ENCODE assay signal across 1 cellular context in the genomic region with DNA sequence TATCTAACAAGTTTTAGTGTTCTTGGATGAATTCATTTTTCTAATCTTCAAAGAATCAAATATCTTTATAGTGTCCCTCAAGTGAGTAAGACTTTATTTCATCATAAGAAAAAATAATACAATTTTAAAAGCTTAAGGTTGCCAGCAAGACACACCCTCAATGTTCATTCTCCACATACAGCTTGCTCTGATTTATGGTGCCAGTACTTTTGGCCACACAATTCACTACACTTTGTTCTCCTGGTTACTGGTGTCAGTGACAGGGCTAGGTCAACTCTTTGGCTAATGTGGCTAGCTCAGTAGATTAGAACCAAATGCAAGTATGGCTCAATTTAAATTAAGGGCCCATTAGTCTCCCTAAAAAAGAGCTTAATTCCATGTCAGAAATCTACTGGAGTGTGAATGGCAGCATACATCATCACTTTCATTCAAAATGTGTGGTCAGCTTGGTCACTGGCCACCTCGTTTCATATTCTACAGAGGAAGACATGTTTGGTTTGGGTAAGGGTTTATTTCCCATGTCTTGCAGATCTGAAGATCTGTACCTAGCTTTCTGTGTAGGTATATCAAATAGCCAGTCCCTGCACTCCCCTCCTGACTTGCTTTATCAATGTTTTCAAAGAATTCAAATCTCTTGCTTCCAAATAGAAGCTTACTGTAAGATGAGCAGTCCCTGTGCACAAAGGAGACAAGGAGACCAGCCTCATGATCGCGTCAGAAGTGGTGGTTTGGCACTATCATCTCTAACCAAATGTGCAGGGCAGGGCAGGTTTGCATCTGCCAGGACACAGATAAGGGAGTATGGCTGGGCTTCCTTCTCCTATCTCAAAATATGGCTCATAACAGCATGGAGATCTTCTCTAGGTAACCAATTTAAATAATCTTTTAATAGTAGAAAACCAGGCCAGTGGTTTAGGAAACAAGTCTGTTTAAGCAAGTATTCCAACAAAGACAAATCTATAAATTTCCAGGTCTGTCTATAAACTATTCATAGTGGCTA.
A peak's percentile ranks its signal among the peaks of the same experiment; 100 is the strongest.
TF ChIP-seq lines count a peak whose summit lies in the region.

No MANE protein-coding gene starts in this region.

TF ChIP-seq in K562, 482 proteins besides CTCF, POLR2A, EP300 and RAD21 (continued from another document and continues in another):
- TF ChIP-seq NELFE (IDR thresholded peaks at IDR 0.05; ENCODE audit: insufficient read depth, insufficient read length) = no peak
- peak; percentile 96 for TF ChIP-seq CREM (IDR thresholded peaks at IDR 0.05; ENCODE audit: low read depth)
- TF ChIP-seq, protein P1, sequence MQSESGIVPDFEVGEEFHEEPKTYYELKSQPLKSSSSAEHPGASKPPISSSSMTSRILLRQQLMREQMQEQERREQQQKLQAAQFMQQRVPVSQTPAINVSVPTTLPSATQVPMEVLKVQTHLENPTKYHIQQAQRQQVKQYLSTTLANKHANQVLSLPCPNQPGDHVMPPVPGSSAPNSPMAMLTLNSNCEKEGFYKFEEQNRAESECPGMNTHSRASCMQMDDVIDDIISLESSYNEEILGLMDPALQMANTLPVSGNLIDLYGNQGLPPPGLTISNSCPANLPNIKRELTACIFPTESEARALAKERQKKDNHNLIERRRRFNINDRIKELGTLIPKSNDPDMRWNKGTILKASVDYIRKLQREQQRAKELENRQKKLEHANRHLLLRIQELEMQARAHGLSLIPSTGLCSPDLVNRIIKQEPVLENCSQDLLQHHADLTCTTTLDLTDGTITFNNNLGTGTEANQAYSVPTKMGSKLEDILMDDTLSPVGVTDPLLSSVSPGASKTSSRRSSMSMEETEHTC (IDR thresholded peaks at IDR 0.05) = peak; percentile 96
- TF ChIP-seq, protein P2, sequence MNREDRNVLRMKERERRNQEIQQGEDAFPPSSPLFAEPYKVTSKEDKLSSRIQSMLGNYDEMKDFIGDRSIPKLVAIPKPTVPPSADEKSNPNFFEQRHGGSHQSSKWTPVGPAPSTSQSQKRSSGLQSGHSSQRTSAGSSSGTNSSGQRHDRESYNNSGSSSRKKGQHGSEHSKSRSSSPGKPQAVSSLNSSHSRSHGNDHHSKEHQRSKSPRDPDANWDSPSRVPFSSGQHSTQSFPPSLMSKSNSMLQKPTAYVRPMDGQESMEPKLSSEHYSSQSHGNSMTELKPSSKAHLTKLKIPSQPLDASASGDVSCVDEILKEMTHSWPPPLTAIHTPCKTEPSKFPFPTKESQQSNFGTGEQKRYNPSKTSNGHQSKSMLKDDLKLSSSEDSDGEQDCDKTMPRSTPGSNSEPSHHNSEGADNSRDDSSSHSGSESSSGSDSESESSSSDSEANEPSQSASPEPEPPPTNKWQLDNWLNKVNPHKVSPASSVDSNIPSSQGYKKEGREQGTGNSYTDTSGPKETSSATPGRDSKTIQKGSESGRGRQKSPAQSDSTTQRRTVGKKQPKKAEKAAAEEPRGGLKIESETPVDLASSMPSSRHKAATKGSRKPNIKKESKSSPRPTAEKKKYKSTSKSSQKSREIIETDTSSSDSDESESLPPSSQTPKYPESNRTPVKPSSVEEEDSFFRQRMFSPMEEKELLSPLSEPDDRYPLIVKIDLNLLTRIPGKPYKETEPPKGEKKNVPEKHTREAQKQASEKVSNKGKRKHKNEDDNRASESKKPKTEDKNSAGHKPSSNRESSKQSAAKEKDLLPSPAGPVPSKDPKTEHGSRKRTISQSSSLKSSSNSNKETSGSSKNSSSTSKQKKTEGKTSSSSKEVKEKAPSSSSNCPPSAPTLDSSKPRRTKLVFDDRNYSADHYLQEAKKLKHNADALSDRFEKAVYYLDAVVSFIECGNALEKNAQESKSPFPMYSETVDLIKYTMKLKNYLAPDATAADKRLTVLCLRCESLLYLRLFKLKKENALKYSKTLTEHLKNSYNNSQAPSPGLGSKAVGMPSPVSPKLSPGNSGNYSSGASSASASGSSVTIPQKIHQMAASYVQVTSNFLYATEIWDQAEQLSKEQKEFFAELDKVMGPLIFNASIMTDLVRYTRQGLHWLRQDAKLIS (CRISPR knock-in tag; IDR thresholded peaks at IDR 0.05) = peak; percentile 30; the same call in 1 of the 2 replicates
- TF ChIP-seq ESRRA (IDR thresholded peaks at IDR 0.05; ENCODE audit: borderline replicate concordance, low read depth) = peak; percentile 52; the same call in 1 of the 2 replicates
- peak; percentile 70 for TF ChIP-seq CXXC5 (CRISPR knock-in tag; IDR thresholded peaks at IDR 0.05)
- peak; percentile 87 for TF ChIP-seq ZNF197 (CRISPR knock-in tag; IDR thresholded peaks at IDR 0.05; ENCODE audit: low read depth)
- TF ChIP-seq, protein P3, sequence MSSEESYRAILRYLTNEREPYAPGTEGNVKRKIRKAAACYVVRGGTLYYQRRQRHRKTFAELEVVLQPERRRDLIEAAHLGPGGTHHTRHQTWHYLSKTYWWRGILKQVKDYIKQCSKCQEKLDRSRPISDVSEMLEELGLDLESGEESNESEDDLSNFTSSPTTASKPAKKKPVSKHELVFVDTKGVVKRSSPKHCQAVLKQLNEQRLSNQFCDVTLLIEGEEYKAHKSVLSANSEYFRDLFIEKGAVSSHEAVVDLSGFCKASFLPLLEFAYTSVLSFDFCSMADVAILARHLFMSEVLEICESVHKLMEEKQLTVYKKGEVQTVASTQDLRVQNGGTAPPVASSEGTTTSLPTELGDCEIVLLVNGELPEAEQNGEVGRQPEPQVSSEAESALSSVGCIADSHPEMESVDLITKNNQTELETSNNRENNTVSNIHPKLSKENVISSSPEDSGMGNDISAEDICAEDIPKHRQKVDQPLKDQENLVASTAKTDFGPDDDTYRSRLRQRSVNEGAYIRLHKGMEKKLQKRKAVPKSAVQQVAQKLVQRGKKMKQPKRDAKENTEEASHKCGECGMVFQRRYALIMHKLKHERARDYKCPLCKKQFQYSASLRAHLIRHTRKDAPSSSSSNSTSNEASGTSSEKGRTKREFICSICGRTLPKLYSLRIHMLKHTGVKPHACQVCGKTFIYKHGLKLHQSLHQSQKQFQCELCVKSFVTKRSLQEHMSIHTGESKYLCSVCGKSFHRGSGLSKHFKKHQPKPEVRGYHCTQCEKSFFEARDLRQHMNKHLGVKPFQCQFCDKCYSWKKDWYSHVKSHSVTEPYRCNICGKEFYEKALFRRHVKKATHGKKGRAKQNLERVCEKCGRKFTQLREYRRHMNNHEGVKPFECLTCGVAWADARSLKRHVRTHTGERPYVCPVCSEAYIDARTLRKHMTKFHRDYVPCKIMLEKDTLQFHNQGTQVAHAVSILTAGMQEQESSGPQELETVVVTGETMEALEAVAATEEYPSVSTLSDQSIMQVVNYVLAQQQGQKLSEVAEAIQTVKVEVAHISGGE (CRISPR knock-in tag; IDR thresholded peaks at IDR 0.05) = peak in 1 of 3 experiments; percentile 87; a peak in 2 of 6 replicates
- peak; percentile 69 for TF ChIP-seq DACH1 (IDR thresholded peaks at IDR 0.05; ENCODE audit: partially characterized antibody)
- TF ChIP-seq, protein P4, sequence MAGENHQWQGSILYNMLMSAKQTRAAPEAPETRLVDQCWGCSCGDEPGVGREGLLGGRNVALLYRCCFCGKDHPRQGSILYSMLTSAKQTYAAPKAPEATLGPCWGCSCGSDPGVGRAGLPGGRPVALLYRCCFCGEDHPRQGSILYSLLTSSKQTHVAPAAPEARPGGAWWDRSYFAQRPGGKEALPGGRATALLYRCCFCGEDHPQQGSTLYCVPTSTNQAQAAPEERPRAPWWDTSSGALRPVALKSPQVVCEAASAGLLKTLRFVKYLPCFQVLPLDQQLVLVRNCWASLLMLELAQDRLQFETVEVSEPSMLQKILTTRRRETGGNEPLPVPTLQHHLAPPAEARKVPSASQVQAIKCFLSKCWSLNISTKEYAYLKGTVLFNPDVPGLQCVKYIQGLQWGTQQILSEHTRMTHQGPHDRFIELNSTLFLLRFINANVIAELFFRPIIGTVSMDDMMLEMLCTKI (IDR thresholded peaks at IDR 0.05; ENCODE audit: partially characterized antibody) = no peak
- TF ChIP-seq ATF1 (CRISPR knock-in tag; IDR thresholded peaks at IDR 0.05) = no peak
- TF ChIP-seq ATF1 (tag; IDR thresholded peaks at IDR 0.05) = peak; percentile 86
- TF ChIP-seq ELF4 (CRISPR knock-in tag; IDR thresholded peaks at IDR 0.05) = peak; percentile 85; the same call in 1 of the 2 replicates
- TF ChIP-seq FOXK2 (conservative IDR thresholded peaks at IDR 0.05 in 1 of 2, IDR thresholded peaks at IDR 0.05 in 1 of 2; ENCODE audit: low read depth in 2 of 2) = 0 out of 4 replicates have a peak, but pooled peaks of 1 of the 2 experiments have one; percentile 49
- TF ChIP-seq SUPT5H (IDR thresholded peaks at IDR 0.05) = no peak
- TF ChIP-seq, protein P5, sequence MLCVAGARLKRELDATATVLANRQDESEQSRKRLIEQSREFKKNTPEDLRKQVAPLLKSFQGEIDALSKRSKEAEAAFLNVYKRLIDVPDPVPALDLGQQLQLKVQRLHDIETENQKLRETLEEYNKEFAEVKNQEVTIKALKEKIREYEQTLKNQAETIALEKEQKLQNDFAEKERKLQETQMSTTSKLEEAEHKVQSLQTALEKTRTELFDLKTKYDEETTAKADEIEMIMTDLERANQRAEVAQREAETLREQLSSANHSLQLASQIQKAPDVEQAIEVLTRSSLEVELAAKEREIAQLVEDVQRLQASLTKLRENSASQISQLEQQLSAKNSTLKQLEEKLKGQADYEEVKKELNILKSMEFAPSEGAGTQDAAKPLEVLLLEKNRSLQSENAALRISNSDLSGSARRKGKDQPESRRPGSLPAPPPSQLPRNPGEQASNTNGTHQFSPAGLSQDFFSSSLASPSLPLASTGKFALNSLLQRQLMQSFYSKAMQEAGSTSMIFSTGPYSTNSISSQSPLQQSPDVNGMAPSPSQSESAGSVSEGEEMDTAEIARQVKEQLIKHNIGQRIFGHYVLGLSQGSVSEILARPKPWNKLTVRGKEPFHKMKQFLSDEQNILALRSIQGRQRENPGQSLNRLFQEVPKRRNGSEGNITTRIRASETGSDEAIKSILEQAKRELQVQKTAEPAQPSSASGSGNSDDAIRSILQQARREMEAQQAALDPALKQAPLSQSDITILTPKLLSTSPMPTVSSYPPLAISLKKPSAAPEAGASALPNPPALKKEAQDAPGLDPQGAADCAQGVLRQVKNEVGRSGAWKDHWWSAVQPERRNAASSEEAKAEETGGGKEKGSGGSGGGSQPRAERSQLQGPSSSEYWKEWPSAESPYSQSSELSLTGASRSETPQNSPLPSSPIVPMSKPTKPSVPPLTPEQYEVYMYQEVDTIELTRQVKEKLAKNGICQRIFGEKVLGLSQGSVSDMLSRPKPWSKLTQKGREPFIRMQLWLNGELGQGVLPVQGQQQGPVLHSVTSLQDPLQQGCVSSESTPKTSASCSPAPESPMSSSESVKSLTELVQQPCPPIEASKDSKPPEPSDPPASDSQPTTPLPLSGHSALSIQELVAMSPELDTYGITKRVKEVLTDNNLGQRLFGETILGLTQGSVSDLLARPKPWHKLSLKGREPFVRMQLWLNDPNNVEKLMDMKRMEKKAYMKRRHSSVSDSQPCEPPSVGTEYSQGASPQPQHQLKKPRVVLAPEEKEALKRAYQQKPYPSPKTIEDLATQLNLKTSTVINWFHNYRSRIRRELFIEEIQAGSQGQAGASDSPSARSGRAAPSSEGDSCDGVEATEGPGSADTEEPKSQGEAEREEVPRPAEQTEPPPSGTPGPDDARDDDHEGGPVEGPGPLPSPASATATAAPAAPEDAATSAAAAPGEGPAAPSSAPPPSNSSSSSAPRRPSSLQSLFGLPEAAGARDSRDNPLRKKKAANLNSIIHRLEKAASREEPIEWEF (CRISPR knock-in tag; IDR thresholded peaks at IDR 0.05) = no peak; the same call in none of the 2 replicates
- TF ChIP-seq, protein P6, sequence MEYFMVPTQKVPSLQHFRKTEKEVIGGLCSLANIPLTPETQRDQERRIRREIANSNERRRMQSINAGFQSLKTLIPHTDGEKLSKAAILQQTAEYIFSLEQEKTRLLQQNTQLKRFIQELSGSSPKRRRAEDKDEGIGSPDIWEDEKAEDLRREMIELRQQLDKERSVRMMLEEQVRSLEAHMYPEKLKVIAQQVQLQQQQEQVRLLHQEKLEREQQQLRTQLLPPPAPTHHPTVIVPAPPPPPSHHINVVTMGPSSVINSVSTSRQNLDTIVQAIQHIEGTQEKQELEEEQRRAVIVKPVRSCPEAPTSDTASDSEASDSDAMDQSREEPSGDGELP (CRISPR knock-in tag; IDR thresholded peaks at IDR 0.05; ENCODE audit: borderline replicate concordance) = peak; percentile 62; the same call in 1 of the 2 replicates
- no peak for TF ChIP-seq ZNF76 (CRISPR knock-in tag; IDR thresholded peaks at IDR 0.05; ENCODE audit: borderline replicate concordance)
- peak; percentile 99 for TF ChIP-seq DPF2 (IDR thresholded peaks at IDR 0.05)
- TF ChIP-seq, protein P7, sequence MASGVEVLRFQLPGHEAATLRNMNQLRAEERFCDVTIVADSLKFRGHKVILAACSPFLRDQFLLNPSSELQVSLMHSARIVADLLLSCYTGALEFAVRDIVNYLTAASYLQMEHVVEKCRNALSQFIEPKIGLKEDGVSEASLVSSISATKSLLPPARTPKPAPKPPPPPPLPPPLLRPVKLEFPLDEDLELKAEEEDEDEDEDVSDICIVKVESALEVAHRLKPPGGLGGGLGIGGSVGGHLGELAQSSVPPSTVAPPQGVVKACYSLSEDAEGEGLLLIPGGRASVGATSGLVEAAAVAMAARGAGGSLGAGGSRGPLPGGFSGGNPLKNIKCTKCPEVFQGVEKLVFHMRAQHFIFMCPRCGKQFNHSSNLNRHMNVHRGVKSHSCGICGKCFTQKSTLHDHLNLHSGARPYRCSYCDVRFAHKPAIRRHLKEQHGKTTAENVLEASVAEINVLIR (CRISPR knock-in tag; IDR thresholded peaks at IDR 0.05) = peak; percentile 74
- TF ChIP-seq KDM1A (IDR thresholded peaks at IDR 0.05) = peak; percentile 99
- TF ChIP-seq MEIS2 (IDR thresholded peaks at IDR 0.05; ENCODE audit: partially characterized antibody) = peak; percentile 50
- peak; percentile 92 for TF ChIP-seq ZNF589 (CRISPR knock-in tag; IDR thresholded peaks at IDR 0.05; ENCODE audit: low read depth)
- no peak for TF ChIP-seq C11orf30 (IDR thresholded peaks at IDR 0.05; ENCODE audit: low read depth)
- TF ChIP-seq TCF3 (CRISPR knock-in tag; IDR thresholded peaks at IDR 0.05) = peak; percentile 99
- TF ChIP-seq ZKSCAN8 (CRISPR knock-in tag; IDR thresholded peaks at IDR 0.05) = peak; percentile 81
- TF ChIP-seq TAF7 (tag; IDR thresholded peaks at IDR 0.05) = no peak
